In genomic region chr10:30422981-30423654, GRCh38 we compare ENCODE assay signal across 8 cellular contexts. TPM values are rescaled to one million over a fixed set of nuclear protein-coding genes. Genes with fewer than 3 reads are reported as not detected.
DNase-seq lines count a peak whose midpoint lies in the region; ATAC-seq and TF ChIP-seq lines count a peak whose summit lies in the region.

No MANE protein-coding gene starts in this region.

- H3K4me3 ChIP-seq in right cardiac atrium (ENCODE audit: low read length): no peak overlapping the region
- H3K4me3 ChIP-seq in smooth muscle cell: no peak overlapping the region

- H3K4me2 ChIP-seq in smooth muscle cell: peak overlapping the region; percentile 47

- H3K9me3 Mint-ChIP-seq in effector memory CD8-positive, alpha-beta T cell: no peaks in the 10 kb centered on the region

- H3K36me3 Mint-ChIP-seq in effector memory CD8-positive, alpha-beta T cell (ENCODE audit: insufficient read depth): peaks cover 5% of the 10 kb centered on the region

- H3K36me3 ChIP-seq in smooth muscle cell (ENCODE audit: low read depth): no peaks in the 10 kb centered on the region

- H3K27ac Mint-ChIP-seq in effector memory CD8-positive, alpha-beta T cell: no peak overlapping the region

- 46% methylated on average over 8 of the region's 8 CpGs for WGBS in right cardiac atrium
- WGBS in smooth muscle cell (ENCODE audit: low lambda C conversion rate): 12% methylated on average over 8 of the region's 8 CpGs

- H3K9me3 ChIP-seq in right cardiac atrium (ENCODE audit: control insufficient read depth, low read length) (no peaks in the 10 kb centered on the region), smooth muscle cell (replicated peaks; ENCODE audit: low read depth) (no peaks in the 10 kb centered on the region)

- ATAC-seq in HG03175 (IDR thresholded peaks at IDR 0.05; ENCODE audit: unreplicated experiment) (peak; percentile 32), right cardiac atrium (peak; percentile 73 to 75), GM19397 (IDR thresholded peaks at IDR 0.05; ENCODE audit: unreplicated experiment) (no peak), HG03378 (IDR thresholded peaks at IDR 0.05; ENCODE audit: unreplicated experiment) (no peak), GM18909 (IDR thresholded peaks at IDR 0.05; ENCODE audit: poor library complexity, unreplicated experiment) (no peak)
- ATAC-seq in effector memory CD8-positive, alpha-beta T cell (replicated peaks): no peak

- H3K27me3 ChIP-seq in right cardiac atrium (ENCODE audit: control insufficient read depth, insufficient read depth): no peaks in the 10 kb centered on the region
- H3K27me3 ChIP-seq in smooth muscle cell (ENCODE audit: low read depth): no peaks in the 10 kb centered on the region

- H3K79me2 ChIP-seq in smooth muscle cell (ENCODE audit: low read depth): no peaks in the 10 kb centered on the region

- H3K9ac ChIP-seq in smooth muscle cell (ENCODE audit: low read depth): peak overlapping the region; percentile 15

- H3F3A ChIP-seq in smooth muscle cell (ENCODE audit: low read depth): peaks cover 10% of the 10 kb centered on the region

- H2AFZ ChIP-seq in smooth muscle cell (ENCODE audit: low read depth): peak overlapping the region; percentile 53

- no peak overlapping the region for H3K4me3 Mint-ChIP-seq in effector memory CD8-positive, alpha-beta T cell

- DNase-seq in SW480 (ENCODE audit: low spot score) (peak; percentile 85), right cardiac atrium (peak; percentile 56 to 71 (median 71)), smooth muscle cell (lab: John Stamatoyannopoulos, UW; ENCODE audit: unreplicated experiment) (peak; percentile 24)
- no peak for DNase-seq in effector memory CD8-positive, alpha-beta T cell

- peaks cover 17 to 22% of the 10 kb centered on the region in 2 donors for H3K4me1 Mint-ChIP-seq in effector memory CD8-positive, alpha-beta T cell (ENCODE audit: low read depth in 2 of 2)

- H3K4me1 ChIP-seq in right cardiac atrium (ENCODE audit: control insufficient read depth, insufficient read depth, low read length) (peaks cover 2% of the 10 kb centered on the region), smooth muscle cell (ENCODE audit: low read depth) (peaks cover 12% of the 10 kb centered on the region)

- H3K27ac ChIP-seq in right cardiac atrium (ENCODE audit: low read length) (peak overlapping the region; percentile 41), smooth muscle cell (ENCODE audit: low read depth) (peak overlapping the region; percentile 82)

- intact Hi-C loops in right cardiac atrium (cut with DNase I): no loop called here

- H3K27me3 Mint-ChIP-seq in effector memory CD8-positive, alpha-beta T cell: no peaks in the 10 kb centered on the region

- TF ChIP-seq CTCF in smooth muscle cell (IDR thresholded peaks at IDR 0.05; ENCODE audit: borderline replicate concordance, insufficient read depth, poor library complexity, severe bottlenecking): no peak

- no peaks in the 10 kb centered on the region for H4K20me1 ChIP-seq in smooth muscle cell (ENCODE audit: low read depth)

RNA-seq across cellular contexts. Expression of gene MAP3K8, which starts 10.9 kb away (rescaled TPM):
- total RNA-seq in right cardiac atrium (10 to 100 TPM in 2 of 4 donors, 1 to 10 TPM in 2; 7.7 to 17.2 (median 9.6) TPM), smooth muscle cell (10.4 and 23.5 TPM in 2 replicates)
- polyA plus RNA-seq in right cardiac atrium (6.5 TPM), smooth muscle cell (18.5 and 19.3 TPM in 2 replicates)

Comparison
In these comparisons a context has a peak if more than half of its experiments do, and no peak if none do; other contexts are left out.
1. ATAC-seq: peak in HG03175 (single experiment) and right cardiac atrium (2 of 2); none in GM19397 (single experiment), effector memory CD8-positive, alpha-beta T cell (single experiment), HG03378 (single experiment) and GM18909 (single experiment).
2. DNase-seq: peak in SW480 (single experiment), right cardiac atrium (3 of 3) and smooth muscle cell (single experiment); none in effector memory CD8-positive, alpha-beta T cell (0 of 3).